ENCODE assay signal across 26 cellular contexts in genomic region chr1:182570611-182570970, GRCh38. TPM values are rescaled to one million over a fixed set of nuclear protein-coding genes. Genes with fewer than 3 reads are reported as not detected.
A peak's percentile ranks its signal among the peaks of the same experiment; 100 is the strongest.
DNase-seq lines count a peak whose midpoint lies in the region; ATAC-seq, FAIRE-seq and TF ChIP-seq lines count a peak whose summit lies in the region.
"Had no signal": no experiment of that assay in that cellular context is flagged by ENCODE, and none has a peak within 500 bp of the region (broad histone marks: within the 10 kb centered on the region; RNA-seq: fewer than 3 reads in every experiment).

No MANE protein-coding gene starts in this region.

- TF ChIP-seq POLR2A in GM18505 (IDR thresholded peaks at IDR 0.05; ENCODE audit: borderline replicate concordance, extremely low read depth, insufficient read depth, insufficient read length), result no peak

- H3K4me1 ChIP-seq in OCI-LY3 (ENCODE audit: low read length) (peaks cover 62% of the 10 kb centered on the region), small intestine (ENCODE audit: control insufficient read depth in 2 of 2, insufficient read depth in 1 of 2, low read depth in 1 of 2, low read length in 1 of 2) (no peaks in the 10 kb centered on the region)

- H3K4me2 ChIP-seq in OCI-LY3 (ENCODE audit: low read length), result peak overlapping the region; percentile 49

- DNase-seq in GM12865 (ENCODE audit: low read depth), result peak; percentile 11
- peak; percentile 47 for DNase-seq in epithelial cell of proximal tubule (ENCODE audit: low read depth)
- DNase-seq in small intestine, result peak; percentile 6
- no peak for DNase-seq in DMS79 treated with DMSO at 0.1 percent for 48 hours (lab: John Stamatoyannopoulos, UW)
- DNase-seq: activated CD4-positive, alpha-beta T cell treated with anti-CD3 and anti-CD28 coated beads, Interleukin-2, amount 10 ng/mL, durations not matched to agents 24 days and 14 days; activated naive CD4-positive, alpha-beta T cell; activated T-cell treated with anti-CD3 and anti-CD28 coated beads, Interleukin-2, amount 50 U/mL, for 4 hours; Calu3; KBM-7; lower lobe of right lung; MM.1S; NCI-H1417; NCI-H2107; NCI-H446 treated with DMSO at 0.1 percent for 48 hours; PC-3; retina had no signal

- no peaks in the 10 kb centered on the region for H4K20me1 ChIP-seq in OCI-LY3 (ENCODE audit: insufficient read depth, low read length)

- H3K27me3 ChIP-seq in OCI-LY3 (ENCODE audit: low read depth, low read length) (no peaks in the 10 kb centered on the region), small intestine (ENCODE audit: control insufficient read depth in 2 of 2, insufficient read depth in 2 of 2, low read length in 2 of 2) (no peaks in the 10 kb centered on the region)
- H3K27me3 ChIP-seq: suprapubic skin had no signal

- H3K27ac ChIP-seq in OCI-LY3 (ENCODE audit: low read length) (peak overlapping the region; percentile 94), small intestine (ENCODE audit: low read depth in 1 of 2, low read length in 1 of 2) (no peak overlapping the region)
- H3K27ac ChIP-seq: lower lobe of right lung, suprapubic skin, VCaP had no signal

- no peak for ATAC-seq in GM18505 (IDR thresholded peaks at IDR 0.05; ENCODE audit: unreplicated experiment)
- no peak for ATAC-seq in GM19452 (IDR thresholded peaks at IDR 0.05; ENCODE audit: unreplicated experiment)
- no peak for ATAC-seq in HG02852 (IDR thresholded peaks at IDR 0.05; ENCODE audit: unreplicated experiment)
- ATAC-seq: activated T-cell treated with anti-CD3 and anti-CD28 coated beads, Interleukin-2, amount 50 U/mL, for 4 hours; lower lobe of right lung; PC-3; Right ventricle myocardium inferior had no signal

- TF ChIP-seq CTCF in GM12865 (IDR thresholded peaks at IDR 0.05; ENCODE audit: insufficient read depth, low read depth, low read length, missing control alignments) (no peak), OCI-LY3 (IDR thresholded peaks at IDR 0.05; ENCODE audit: low read depth, low read length) (no peak), epithelial cell of proximal tubule (conservative IDR thresholded peaks at IDR 0.05; ENCODE audit: low read depth, low read length) (no peak)

- H3K4me3 ChIP-seq in GM12865 (ENCODE audit: low read depth, low read length) (no peak overlapping the region), OCI-LY3 (ENCODE audit: low read length) (peak overlapping the region; percentile 25), epithelial cell of proximal tubule (ENCODE audit: low read depth, low read length) (no peak overlapping the region), small intestine (ENCODE audit: low read depth in 1 of 2, low read length in 2 of 2) (no peak overlapping the region)
- H3K4me3 ChIP-seq: lower lobe of right lung, suprapubic skin had no signal

- H3K79me2 ChIP-seq in OCI-LY3 (ENCODE audit: low read length), result no peaks in the 10 kb centered on the region

- H3K9me3 ChIP-seq in OCI-LY3 (ENCODE audit: insufficient read depth, low read length), result peaks cover 12% of the 10 kb centered on the region; the same call in 1 of the 2 replicates
- no peaks in the 10 kb centered on the region for H3K9me3 ChIP-seq in small intestine (ENCODE audit: control insufficient read depth, low read depth)
- H3K9me3 ChIP-seq: lower lobe of right lung, suprapubic skin had no signal

- H3K9ac ChIP-seq in OCI-LY3 (ENCODE audit: low read length), result peak overlapping the region; percentile 59

- peak overlapping the region; percentile 85 for H2AFZ ChIP-seq in OCI-LY3 (ENCODE audit: low read depth, low read length)

- H3K36me3 ChIP-seq in OCI-LY3 (replicated peaks; ENCODE audit: low read depth, low read length) (peaks cover 26% of the 10 kb centered on the region), small intestine (ENCODE audit: control insufficient read depth in 2 of 2, insufficient read depth in 2 of 2, low read length in 2 of 2) (peaks cover 3 to 4% of the 10 kb centered on the region in 2 donors)

- 71 to 80% (median 73%) methylated on average over 2 of the region's 2 CpGs for whole genome bisulfite sequencing in small intestine, 3 donors

- FAIRE-seq in small intestine (lab: Jason Lieb, UNC), result no peak
- FAIRE-seq: endometrium, keratinocyte had no signal

RNA-seq across cellular contexts. Expression of gene RNASEL, which starts 18.5 kb away (rescaled TPM):
- 1.7 and 2.5 TPM in 2 replicates for total RNA-seq in epithelial cell of proximal tubule
- polyA plus RNA-seq in small intestine, result 1 to 10 TPM; 4.9 to 9.4 (median 5.0) TPM

RNA-seq across cellular contexts. Expression of gene RGS16, which starts 33.6 kb away (rescaled TPM):
- total RNA-seq in epithelial cell of proximal tubule, result 0.36 and 0.81 TPM in 2 replicates
- polyA plus RNA-seq in small intestine, result 1 to 10 TPM in 1 of 3 donors, under 1 TPM in 2; 0.27 to 2.8 (median 0.45) TPM
- total RNA-seq: HT1080 had no signal
